In the genomic region with DNA sequence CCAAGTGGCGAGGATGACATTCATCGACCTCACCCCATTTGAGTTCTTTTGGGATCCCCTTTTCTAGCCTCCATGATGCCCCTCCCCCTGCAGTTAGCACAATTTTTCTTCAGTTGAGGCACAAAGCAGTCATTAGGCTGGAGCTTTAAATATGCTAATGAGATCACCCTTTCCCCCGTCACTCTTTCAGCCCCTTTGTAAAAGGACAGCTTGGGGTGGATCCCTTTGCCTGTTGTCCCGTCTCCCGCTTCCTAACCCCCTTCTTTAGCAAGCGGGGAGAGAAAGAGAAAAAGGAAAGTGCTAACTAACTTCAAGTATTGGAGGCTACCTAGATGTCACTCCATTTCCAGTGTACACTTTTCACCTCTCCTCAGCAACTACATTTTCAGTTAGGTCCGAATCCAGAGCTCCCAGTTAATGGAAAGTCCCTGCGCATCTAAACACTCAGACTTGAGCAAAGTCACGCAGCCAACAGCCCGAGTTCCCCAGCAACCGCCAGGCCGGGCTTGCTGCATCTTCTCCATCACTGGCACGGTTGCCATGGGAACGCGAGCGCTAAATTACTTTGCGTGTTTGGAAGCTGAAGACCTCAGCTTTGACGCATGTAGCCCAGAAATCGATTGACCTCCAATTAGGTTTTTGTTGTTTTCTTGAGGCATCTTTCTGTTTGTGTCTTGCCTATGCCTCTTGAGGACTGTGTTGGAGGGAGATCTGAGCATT, we compare ENCODE assay signal across 22 cellular contexts.
DNase-seq lines count a peak whose midpoint lies in the region; ATAC-seq and TF ChIP-seq lines count a peak whose summit lies in the region.
"Had no signal": no experiment of that assay in that cellular context is flagged by ENCODE, and none has a peak within 500 bp of the region (broad histone marks: within the 10 kb centered on the region; RNA-seq: fewer than 3 reads in every experiment).

No MANE protein-coding gene starts in this region.

- POLR2A ChIA-PET in CD8-positive, alpha-beta T cell (lab: Charles Lee): no interaction called here

- peak overlapping the region; percentile 66; the same call in 1 of the 2 replicates for H3K9ac ChIP-seq in iPS-20b (ENCODE audit: low read depth, low read length)

- peaks cover 28% of the 10 kb centered on the region for H3K4me1 ChIP-seq in iPS-20b (ENCODE audit: insufficient read depth, low read length)
- H3K4me1 ChIP-seq in CD8-positive, alpha-beta T cell (ENCODE audit: insufficient read depth, low read length): no peaks in the 10 kb centered on the region
- H3K4me1 ChIP-seq: BE2C had no signal

- H3K27me3 ChIP-seq in iPS-20b (ENCODE audit: insufficient read depth, low read length): no peaks in the 10 kb centered on the region
- H3K27me3 ChIP-seq in CD8-positive, alpha-beta T cell (ENCODE audit: insufficient read depth, low read length): no peaks in the 10 kb centered on the region
- H3K27me3 ChIP-seq: BE2C, MG63 had no signal

- no peaks in the 10 kb centered on the region for H3K36me3 ChIP-seq in iPS-20b (ENCODE audit: insufficient read depth, low read depth, low read length)
- no peaks in the 10 kb centered on the region for H3K36me3 ChIP-seq in CD8-positive, alpha-beta T cell (ENCODE audit: insufficient read depth, low read length)
- H3K36me3 ChIP-seq: BE2C, MG63 had no signal

- H3K4me3 ChIP-seq in iPS-20b (ENCODE audit: low read length): peak overlapping the region; percentile 64
- H3K4me3 ChIP-seq in CD8-positive, alpha-beta T cell (ENCODE audit: low read depth, low read length): no peak overlapping the region
- H3K4me3 ChIP-seq: MG63 had no signal

- no peak overlapping the region for H3K27ac Mint-ChIP-seq in CD8-positive, alpha-beta T cell
- H3K27ac Mint-ChIP-seq: IgD-negative memory B cell, nephron progenitor cell had no signal

- H3K9me3 ChIP-seq in iPS-20b (ENCODE audit: insufficient read depth, low read depth, low read length): no peaks in the 10 kb centered on the region
- H3K9me3 ChIP-seq in CD8-positive, alpha-beta T cell (ENCODE audit: low read length): no peaks in the 10 kb centered on the region
- H3K9me3 ChIP-seq: BE2C, MG63 had no signal

- H3K4me1 Mint-ChIP-seq in CD8-positive, alpha-beta T cell (ENCODE audit: low read depth): peaks cover 4% of the 10 kb centered on the region
- H3K4me1 Mint-ChIP-seq: IgD-negative memory B cell, nephron progenitor cell had no signal

- no peaks in the 10 kb centered on the region for H3K27me3 Mint-ChIP-seq in CD8-positive, alpha-beta T cell (ENCODE audit: low read depth)

- no peak for TF ChIP-seq CTCF in CD8-positive, alpha-beta T cell (IDR thresholded peaks at IDR 0.05)

- intact Hi-C loops in CD8-positive, alpha-beta T cell (cut with DNase I, micrococcal nuclease): no loop called here

- H3K36me3 Mint-ChIP-seq in CD8-positive, alpha-beta T cell: no peaks in the 10 kb centered on the region
- H3K36me3 Mint-ChIP-seq: IgD-negative memory B cell had no signal

- H3K27ac ChIP-seq in iPS-20b (ENCODE audit: low read length): peak overlapping the region; percentile 24
- H3K27ac ChIP-seq in CD8-positive, alpha-beta T cell (ENCODE audit: low read depth, low read length): no peak overlapping the region

- DNase-seq in NCI-H748 (lab: John Stamatoyannopoulos, UW; ENCODE audit: unreplicated experiment): peak; percentile 86
- no peak for DNase-seq in NCI-H748 treated with DMSO at 0.1 percent for 48 hours (lab: John Stamatoyannopoulos, UW)
- DNase-seq in cerebellum (ENCODE audit: low spot score): peak; percentile 43
- DNase-seq in superior temporal gyrus (ENCODE audit: extremely low spot score): peak; percentile 26
- DNase-seq in NCI-H1092 (lab: John Stamatoyannopoulos, UW): no peak
- no peak for DNase-seq in HT-29 (ENCODE audit: low spot score)
- no peak for DNase-seq in CD8-positive, alpha-beta T cell
- DNase-seq: activated naive CD4-positive, alpha-beta T cell; activated T-cell treated with anti-CD3 and anti-CD28 coated beads for 4 hours; BE2C; EL; hippocampal formation; left cardiac atrium; MG63; NCI-H1436 treated with DMSO at 0.1 percent for 48 hours; NCI-H226; nephron progenitor cell; NK-92 treated with Interleukin-12 subunit alpha and Interleukin-12 subunit beta, amount 100 ng/mL, for 24 hours; RPMI8226; stimulated activated CD4-positive, alpha-beta T cell treated with anti-CD3 and anti-CD28 coated beads, Interleukin-12 subunit alpha, Interleukin-12 subunit beta, amount 100 ng/mL, for 4 hours had no signal

- ATAC-seq in CD8-positive, alpha-beta T cell: no peak
- ATAC-seq: left cardiac atrium had no signal

- CTCF ChIA-PET in CD8-positive, alpha-beta T cell (lab: Charles Lee): no interaction called here

- no peaks in the 10 kb centered on the region for H3K9me3 Mint-ChIP-seq in CD8-positive, alpha-beta T cell

- H3K4me3 Mint-ChIP-seq in CD8-positive, alpha-beta T cell: no peak overlapping the region
- H3K4me3 Mint-ChIP-seq: IgD-negative memory B cell, nephron progenitor cell had no signal

Comparison
In these comparisons a context has a peak if more than half of its experiments do, and no peak if none do; other contexts are left out.
1. DNase-seq: peak in NCI-H748 (single experiment), cerebellum (single experiment) and superior temporal gyrus (single experiment); none in NCI-H748 treated with DMSO at 0.1 percent for 48 hours (single experiment), NCI-H1092 (single experiment), HT-29 (single experiment) and CD8-positive, alpha-beta T cell (0 of 7).